16 cellular contexts compared by ENCODE assay signal in the genomic region with DNA sequence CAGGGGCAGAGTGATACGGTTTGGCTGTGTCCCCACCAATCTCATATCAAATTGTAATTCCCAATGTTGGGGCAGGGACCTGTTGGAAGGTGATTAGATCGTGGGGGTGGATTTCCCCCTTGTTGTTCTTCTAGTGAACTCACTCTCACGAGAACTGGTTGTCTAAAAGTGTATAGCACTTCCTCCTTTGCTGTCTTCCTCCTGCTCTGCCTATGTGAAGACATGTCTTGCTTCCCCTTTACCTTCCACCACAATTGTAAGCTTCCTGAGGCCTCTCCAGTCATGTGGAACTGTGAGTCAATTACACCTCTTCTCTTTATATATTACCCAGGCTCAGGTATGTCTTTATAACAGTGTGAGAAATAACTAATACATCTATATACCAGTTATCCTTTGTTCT.
"Had no signal": no experiment of that assay in that cellular context is flagged by ENCODE, and none has a peak within 500 bp of the region (broad histone marks: within the 10 kb centered on the region; RNA-seq: fewer than 3 reads in every experiment).

No MANE protein-coding gene starts in this region.

- H3K27ac ChIP-seq: cardiac muscle cell, esophagus squamous epithelium, stomach had no signal

- H3K27me3 ChIP-seq: cardiac muscle cell, esophagus squamous epithelium, stomach had no signal

- H3K36me3 ChIP-seq: cardiac muscle cell, esophagus squamous epithelium, stomach had no signal

- DNase-seq: activated CD4-positive, alpha-beta memory T cell treated with anti-CD3 and anti-CD28 coated beads, Interleukin-2, amount 10 ng/mL, durations not matched to agents 7 days and 5 days; activated CD4-positive, alpha-beta T cell treated with anti-CD3 and anti-CD28 coated beads for 48 hours; activated CD4-positive, CD25-positive, alpha-beta regulatory T cell; activated CD8-positive, alpha-beta memory T cell treated with anti-CD3 and anti-CD28 coated beads, Interleukin-2, amount 10 ng/mL, durations not matched to agents 7 days and 5 days; activated naive CD4-positive, alpha-beta T cell; activated naive CD8-positive, alpha-beta T cell treated with anti-CD3 and anti-CD28 coated beads for 36 hours; activated T-cell treated with anti-CD3 and anti-CD28 coated beads, Interleukin-2, amount 50 U/mL, for 1 hour; amniotic stem cell; dermis blood vessel endothelial cell; effector memory CD8-positive, alpha-beta T cell; esophagus squamous epithelium; occipital lobe; stimulated activated CD4-positive, alpha-beta T cell treated with anti-CD3 and anti-CD28 coated beads, Interleukin-2, amount 100 ng/mL, for 24 hours; stomach; trophoblast cell had no signal

- H3K9me3 ChIP-seq: stomach had no signal

- H3K4me3 ChIP-seq: cardiac muscle cell, esophagus squamous epithelium, stomach had no signal
